1 cellular context compared by ENCODE assay signal in the genomic region with DNA sequence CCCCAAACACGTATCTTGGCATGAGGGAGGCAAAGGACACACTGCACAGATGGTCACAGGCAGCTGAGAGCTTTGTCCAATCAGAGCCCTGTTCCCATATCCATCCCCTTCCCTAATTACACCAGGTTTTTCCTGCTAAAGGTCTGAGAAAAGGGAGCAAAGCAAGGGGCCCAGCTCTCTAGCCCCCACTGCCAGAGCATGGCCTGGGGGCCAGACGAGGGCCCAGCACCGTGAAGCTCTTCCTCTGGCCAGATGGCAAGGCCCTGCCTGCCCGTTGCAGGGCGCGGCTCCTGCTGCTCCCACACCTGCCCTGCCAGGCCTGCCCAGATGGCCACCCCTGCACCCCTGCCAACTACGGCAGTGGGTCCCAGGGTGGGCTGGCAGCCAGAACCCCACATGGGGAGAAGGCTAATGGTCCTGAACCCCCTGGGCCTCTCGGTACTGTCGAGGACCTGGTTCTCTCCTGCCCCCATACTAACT.
TF ChIP-seq lines count a peak whose summit lies in the region.

No MANE protein-coding gene starts in this region.

TF ChIP-seq in H1, 55 proteins besides CTCF, POLR2A, EP300 and RAD21:
- TF ChIP-seq BCL11A (IDR thresholded peaks at IDR 0.05; ENCODE audit: low read depth in 2 of 2, low read length in 2 of 2): no peak
- no peak for TF ChIP-seq HDAC6 (IDR thresholded peaks at IDR 0.05; ENCODE audit: low read depth, low read length)
- TF ChIP-seq, protein P1, sequence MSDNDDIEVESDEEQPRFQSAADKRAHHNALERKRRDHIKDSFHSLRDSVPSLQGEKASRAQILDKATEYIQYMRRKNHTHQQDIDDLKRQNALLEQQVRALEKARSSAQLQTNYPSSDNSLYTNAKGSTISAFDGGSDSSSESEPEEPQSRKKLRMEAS (IDR thresholded peaks at IDR 0.05): no peak
- TF ChIP-seq KDM1A (IDR thresholded peaks at IDR 0.05; ENCODE audit: borderline replicate concordance, low read length): no peak
- no peak for TF ChIP-seq BACH1 (IDR thresholded peaks at IDR 0.05; ENCODE audit: low read length)
- TF ChIP-seq, protein P2, sequence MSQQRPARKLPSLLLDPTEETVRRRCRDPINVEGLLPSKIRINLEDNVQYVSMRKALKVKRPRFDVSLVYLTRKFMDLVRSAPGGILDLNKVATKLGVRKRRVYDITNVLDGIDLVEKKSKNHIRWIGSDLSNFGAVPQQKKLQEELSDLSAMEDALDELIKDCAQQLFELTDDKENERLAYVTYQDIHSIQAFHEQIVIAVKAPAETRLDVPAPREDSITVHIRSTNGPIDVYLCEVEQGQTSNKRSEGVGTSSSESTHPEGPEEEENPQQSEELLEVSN (IDR thresholded peaks at IDR 0.05): no peak
- no peak for TF ChIP-seq RNF2 (IDR thresholded peaks at IDR 0.05; ENCODE audit: borderline replicate concordance, low read depth, low read length, missing control alignments, poor library complexity, severe bottlenecking)
TF ChIP-seq in H1: peak in this region for 0.
